11 cellular contexts compared by ENCODE assay signal in genomic region chrX:10579753-10580060, GRCh38. TPM values are rescaled to one million over a fixed set of nuclear protein-coding genes. Genes with fewer than 3 reads are reported as not detected.
A peak's percentile ranks its signal among the peaks of the same experiment; 100 is the strongest.
DNase-seq lines count a peak whose midpoint lies in the region; ATAC-seq and TF ChIP-seq lines count a peak whose summit lies in the region.
"Had no signal": no experiment of that assay in that cellular context is flagged by ENCODE, and none has a peak within 500 bp of the region (broad histone marks: within the 10 kb centered on the region; RNA-seq: fewer than 3 reads in every experiment).

No MANE protein-coding gene starts in this region.

- peak overlapping the region; percentile 41; the same call in 1 of the 2 replicates for H3K9ac ChIP-seq in HUES48 (ENCODE audit: low read depth, low read length)

- peak overlapping the region; percentile 73 for H3K27ac ChIP-seq in AG04450 (ENCODE audit: low read depth, low read length)
- H3K27ac ChIP-seq in HUES48 (ENCODE audit: low read depth, low read length) = peak overlapping the region; percentile 61
- H3K27ac ChIP-seq in muscle layer of duodenum (ENCODE audit: low read length) = peak overlapping the region; percentile 74
- peak overlapping the region in 1 of 2 donors; percentile 54 for H3K27ac ChIP-seq in ovary

- WGBS in ovary, 3 donors = 39 to 47% (median 41%) methylated on average over 5 of the region's 5 CpGs

- peaks cover 6% of the 10 kb centered on the region for H3K9me3 ChIP-seq in AG04450 (ENCODE audit: control insufficient read depth, insufficient read depth, low read length)
- H3K9me3 ChIP-seq in HUES48 (ENCODE audit: control insufficient read depth, insufficient read depth, low read length) = no peaks in the 10 kb centered on the region
- no peaks in the 10 kb centered on the region for H3K9me3 ChIP-seq in muscle layer of duodenum (ENCODE audit: control insufficient read depth in 1 of 2, low read length in 2 of 2)
- H3K9me3 ChIP-seq in ovary = no peaks in the 10 kb centered on the region

- CTCF ChIA-PET in AG04450 (lab: Charles Lee) = no interaction called here

- no peak for TF ChIP-seq POLR2A in ovary (IDR thresholded peaks at IDR 0.05)

- DNase-seq in AG04450 (ENCODE audit: low read depth, low spot score) (no peak), dermis blood vessel endothelial cell (peak; percentile 67), ovary (no peak), SIG-M5 (lab: John Stamatoyannopoulos, UW) (no peak), mesenteric fat pad (ENCODE audit: low spot score) (no peak)
- DNase-seq: CD8-positive, alpha-beta memory T cell; NCI-H1694 treated with DMSO at 0.1 percent for 48 hours; T-cell had no signal

- H3K4me3 ChIP-seq in AG04450 (ENCODE audit: low read depth, low read length) (peak overlapping the region; percentile 5; the same call in 1 of the 2 replicates), HUES48 (ENCODE audit: low read depth, low read length) (no peak overlapping the region), muscle layer of duodenum (ENCODE audit: low read depth in 1 of 2, low read length in 2 of 2) (no peak overlapping the region), ovary (no peak overlapping the region)

- POLR2A ChIA-PET in AG04450 (lab: Yijun Ruan, JAX) = no interaction called here

- H3K27me3 ChIP-seq in AG04450 (ENCODE audit: control insufficient read depth, insufficient read depth, low read length) = no peaks in the 10 kb centered on the region
- H3K27me3 ChIP-seq in HUES48 (ENCODE audit: control insufficient read depth, insufficient read depth, low read length) = no peaks in the 10 kb centered on the region
- no peaks in the 10 kb centered on the region for H3K27me3 ChIP-seq in muscle layer of duodenum (ENCODE audit: low read depth, low read length)
- no peaks in the 10 kb centered on the region for H3K27me3 ChIP-seq in ovary

- intact Hi-C loops in ovary (cut with DNase I) = no loop called here

- TF ChIP-seq CTCF in AG04450 (IDR thresholded peaks at IDR 0.05; ENCODE audit: low read depth, low read length) (no peak), ovary (IDR thresholded peaks at IDR 0.05) (no peak)

- no peak for ATAC-seq in GM19035 (IDR thresholded peaks at IDR 0.05; ENCODE audit: unreplicated experiment)
- ATAC-seq: T-cell had no signal

- H3K36me3 ChIP-seq in HUES48 (ENCODE audit: control insufficient read depth, insufficient read depth, low read length) = no peaks in the 10 kb centered on the region
- H3K36me3 ChIP-seq in muscle layer of duodenum (ENCODE audit: control insufficient read depth in 1 of 2, insufficient read depth in 2 of 2, low read length in 2 of 2) = no peaks in the 10 kb centered on the region
- no peaks in the 10 kb centered on the region for H3K36me3 ChIP-seq in ovary

- H3K4me1 ChIP-seq in HUES48 (ENCODE audit: control insufficient read depth, insufficient read depth, low read length) (peaks cover 39% of the 10 kb centered on the region), muscle layer of duodenum (ENCODE audit: control insufficient read depth in 1 of 2, insufficient read depth in 2 of 2, low read length in 2 of 2) (peaks cover 0 to 9% of the 10 kb centered on the region in 2 donors), ovary (ENCODE audit: insufficient read depth) (no peaks in the 10 kb centered on the region)

- no peak for TF ChIP-seq EP300 in ovary (IDR thresholded peaks at IDR 0.05)

RNA-seq across cellular contexts. Expression of gene MID1, which starts 40.7 kb away (rescaled TPM):
- polyA plus RNA-seq in AG04450 (2011; rRNA removed) (37.5 and 42.0 TPM in 2 replicates), ovary (10 to 100 TPM in 1 of 2 donors, 1 to 10 TPM in 1; 4.0 to 13.0 TPM)
- 65.2 and 80.6 TPM in 2 replicates for polyA minus RNA-seq in AG04450 (2011; rRNA and poly(A)+ RNA removed)
- total RNA-seq in dermis blood vessel endothelial cell (52.9 and 63.8 TPM in 2 replicates), ovary (10 to 100 TPM in 5 of 7 donors, 1 to 10 TPM in 2; 6.2 to 25.7 (median 17.5) TPM), mesenteric fat pad (16.6 TPM)
- total RNA-seq: CD8-positive, alpha-beta memory T cell had no signal
- polyA plus RNA-seq: CD8-positive, alpha-beta memory T cell had no signal
